ENCODE assay signal across 16 cellular contexts in the genomic region with DNA sequence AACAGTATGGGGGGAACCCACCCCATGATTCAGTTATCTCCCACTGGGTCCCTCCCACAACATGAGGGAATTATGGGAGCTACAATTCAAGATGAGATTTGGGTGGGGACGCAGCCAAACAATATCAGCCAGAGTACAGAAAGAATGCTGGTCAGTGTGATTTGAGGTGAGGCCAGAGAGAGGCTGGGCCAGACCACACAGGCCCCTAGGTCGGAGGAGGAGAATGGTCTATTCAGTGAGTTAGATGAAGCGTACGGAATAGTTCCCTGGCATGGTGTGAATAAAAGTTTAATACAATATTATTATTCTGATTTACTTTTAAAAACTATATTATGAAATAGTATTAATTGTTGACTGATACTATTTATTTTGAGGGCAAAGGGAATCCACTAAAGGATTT.
"Had no signal": no experiment of that assay in that cellular context is flagged by ENCODE, and none has a peak within 500 bp of the region (broad histone marks: within the 10 kb centered on the region; RNA-seq: fewer than 3 reads in every experiment).

No MANE protein-coding gene starts in this region.

- H3K27me3 ChIP-seq: brain microvascular endothelial cell, right atrium auricular region had no signal

- H3K9me3 Mint-ChIP-seq: activated CD4-positive, alpha-beta memory T cell treated with anti-CD3 and anti-CD28 coated beads for 36 hours; activated naive CD8-positive, alpha-beta T cell treated with anti-CD3 and anti-CD28 coated beads, Interleukin-2, amount 10 ng/mL, durations not matched to agents 7 days and 5 days; central memory CD8-positive, alpha-beta T cell; natural killer cell; stimulated activated naive CD8-positive, alpha-beta T cell treated with anti-CD3 and anti-CD28 coated beads, Interleukin-15, Interleukin-2, amounts not matched to agents 100 ng/mL and 50 ng/mL, for 24 hours; T-helper 2 cell treated with Interferon-gamma antibody and Interleukin-4, amounts not matched to agents 5 μg/mL and 100 μg/mL, for 36 hours; WTC11 had no signal

- DNase-seq: activated CD4-positive, alpha-beta memory T cell treated with anti-CD3 and anti-CD28 coated beads for 36 hours; activated CD4-positive, alpha-beta T cell treated with anti-CD3 and anti-CD28 coated beads for 36 hours; activated CD8-positive, alpha-beta memory T cell treated with anti-CD3 and anti-CD28 coated beads, Interleukin-2, amount 10 ng/mL, durations not matched to agents 7 days and 5 days; activated naive CD8-positive, alpha-beta T cell treated with anti-CD3 and anti-CD28 coated beads, Interleukin-2, amount 10 ng/mL, durations not matched to agents 7 days and 5 days; brain microvascular endothelial cell; effector CD8-positive, alpha-beta T cell; mesendoderm; natural killer cell; posterior cingulate gyrus; stimulated activated CD4-positive, alpha-beta T cell treated with anti-CD3 and anti-CD28 coated beads, Interleukin-2, amount 100 ng/mL, for 48 hours had no signal

- H3K36me3 Mint-ChIP-seq: activated CD8-positive, alpha-beta memory T cell treated with anti-CD3 and anti-CD28 coated beads, Interleukin-2, amount 10 ng/mL, durations not matched to agents 7 days and 5 days; natural killer cell had no signal

- H3K9me3 ChIP-seq: right atrium auricular region had no signal

- H3K4me1 Mint-ChIP-seq: activated CD8-positive, alpha-beta memory T cell treated with anti-CD3 and anti-CD28 coated beads, Interleukin-2, amount 10 ng/mL, durations not matched to agents 7 days and 5 days; central memory CD8-positive, alpha-beta T cell; natural killer cell had no signal

- H3K4me3 ChIP-seq: right atrium auricular region, skin epidermis had no signal

- H3K36me3 ChIP-seq: brain microvascular endothelial cell, right atrium auricular region had no signal

- ATAC-seq: activated CD8-positive, alpha-beta memory T cell treated with anti-CD3 and anti-CD28 coated beads, Interleukin-2, amount 10 ng/mL, durations not matched to agents 7 days and 5 days; natural killer cell; WTC11 had no signal

- H3K27me3 Mint-ChIP-seq: activated CD4-positive, alpha-beta memory T cell treated with anti-CD3 and anti-CD28 coated beads for 36 hours; activated CD4-positive, alpha-beta T cell treated with anti-CD3 and anti-CD28 coated beads for 36 hours; activated CD8-positive, alpha-beta memory T cell treated with anti-CD3 and anti-CD28 coated beads, Interleukin-2, amount 10 ng/mL, durations not matched to agents 7 days and 5 days; activated naive CD8-positive, alpha-beta T cell treated with anti-CD3 and anti-CD28 coated beads, Interleukin-2, amount 10 ng/mL, durations not matched to agents 7 days and 5 days; central memory CD8-positive, alpha-beta T cell; stimulated activated naive CD8-positive, alpha-beta T cell treated with anti-CD3 and anti-CD28 coated beads, Interleukin-15, Interleukin-2, amounts not matched to agents 100 ng/mL and 50 ng/mL, for 24 hours had no signal

- H3K4me3 Mint-ChIP-seq: activated CD4-positive, alpha-beta memory T cell treated with anti-CD3 and anti-CD28 coated beads for 36 hours; activated CD4-positive, alpha-beta T cell treated with anti-CD3 and anti-CD28 coated beads for 36 hours; activated CD8-positive, alpha-beta memory T cell treated with anti-CD3 and anti-CD28 coated beads, Interleukin-2, amount 10 ng/mL, durations not matched to agents 7 days and 5 days; activated naive CD8-positive, alpha-beta T cell treated with anti-CD3 and anti-CD28 coated beads, Interleukin-2, amount 10 ng/mL, durations not matched to agents 7 days and 5 days; central memory CD8-positive, alpha-beta T cell; natural killer cell; stimulated activated naive CD8-positive, alpha-beta T cell treated with anti-CD3 and anti-CD28 coated beads, Interleukin-15, Interleukin-2, amounts not matched to agents 100 ng/mL and 50 ng/mL, for 24 hours; T-helper 2 cell treated with Interferon-gamma antibody and Interleukin-4, amounts not matched to agents 5 μg/mL and 100 μg/mL, for 36 hours; WTC11 had no signal

- H3K27ac Mint-ChIP-seq: activated CD4-positive, alpha-beta memory T cell treated with anti-CD3 and anti-CD28 coated beads for 36 hours; activated CD4-positive, alpha-beta T cell treated with anti-CD3 and anti-CD28 coated beads for 36 hours; activated CD8-positive, alpha-beta memory T cell treated with anti-CD3 and anti-CD28 coated beads, Interleukin-2, amount 10 ng/mL, durations not matched to agents 7 days and 5 days; activated naive CD8-positive, alpha-beta T cell treated with anti-CD3 and anti-CD28 coated beads, Interleukin-2, amount 10 ng/mL, durations not matched to agents 7 days and 5 days; natural killer cell; stimulated activated naive CD8-positive, alpha-beta T cell treated with anti-CD3 and anti-CD28 coated beads, Interleukin-15, Interleukin-2, amounts not matched to agents 100 ng/mL and 50 ng/mL, for 24 hours; T-helper 2 cell treated with Interferon-gamma antibody and Interleukin-4, amounts not matched to agents 5 μg/mL and 100 μg/mL, for 36 hours had no signal

- H3K27ac ChIP-seq: brain microvascular endothelial cell, right atrium auricular region, skin epidermis had no signal
